Comparison of ENCODE assay signal across 8 cellular contexts in genomic region chr5:149153751-149154610, GRCh38. TPM values are rescaled to one million over a fixed set of nuclear protein-coding genes. Genes with fewer than 3 reads are reported as not detected.
DNase-seq lines count a peak whose midpoint lies in the region; ATAC-seq, FAIRE-seq and TF ChIP-seq lines count a peak whose summit lies in the region.

No MANE protein-coding gene starts in this region.

- no peak overlapping the region for H2AFZ ChIP-seq in astrocyte (ENCODE audit: low read depth, low read length)

- TF ChIP-seq CTCF in AG04449 (IDR thresholded peaks at IDR 0.05; ENCODE audit: insufficient read depth, low read length, missing control alignments), result no peak
- TF ChIP-seq CTCF in astrocyte (IDR thresholded peaks at IDR 0.05; ENCODE audit: insufficient read depth, low read depth, low read length), result no peak

- H3K9me3 Mint-ChIP-seq in astrocyte (ENCODE audit: unreplicated experiment), result no peaks in the 10 kb centered on the region
- no peaks in the 10 kb centered on the region for H3K9me3 Mint-ChIP-seq in CD8-positive, alpha-beta memory T cell

- peak overlapping the region; percentile 50 for H3K27ac ChIP-seq in astrocyte (ENCODE audit: low read depth, low read length)
- no peak overlapping the region for H3K27ac ChIP-seq in CD8-positive, alpha-beta memory T cell (ENCODE audit: low read depth, low read length)

- POLR2A ChIA-PET in AG04449 (lab: Yijun Ruan, JAX), result no interaction called here
- POLR2A ChIA-PET in CD8-positive, alpha-beta memory T cell (lab: Charles Lee), result no interaction called here

- H3K4me2 ChIP-seq in astrocyte (ENCODE audit: low read length), result no peak overlapping the region

- no peaks in the 10 kb centered on the region for H3K36me3 ChIP-seq in astrocyte (ENCODE audit: insufficient read depth, low read length)
- H3K36me3 ChIP-seq in CD8-positive, alpha-beta memory T cell (ENCODE audit: insufficient read depth, low read length), result no peaks in the 10 kb centered on the region

- H3K27me3 Mint-ChIP-seq in astrocyte (ENCODE audit: low read depth, unreplicated experiment), result no peaks in the 10 kb centered on the region
- peaks cover 5 to 20% of the 10 kb centered on the region in 2 donors for H3K27me3 Mint-ChIP-seq in CD8-positive, alpha-beta memory T cell

- peaks cover 27% of the 10 kb centered on the region for H3K4me1 Mint-ChIP-seq in astrocyte (ENCODE audit: low read depth, unreplicated experiment)
- no peaks in the 10 kb centered on the region for H3K4me1 Mint-ChIP-seq in CD8-positive, alpha-beta memory T cell

- no peaks in the 10 kb centered on the region for H3K36me3 Mint-ChIP-seq in astrocyte (ENCODE audit: low read depth, unreplicated experiment)
- H3K36me3 Mint-ChIP-seq in CD8-positive, alpha-beta memory T cell, result no peaks in the 10 kb centered on the region

- H3K4me1 ChIP-seq in astrocyte (ENCODE audit: insufficient read depth, low read length), result peaks cover 25% of the 10 kb centered on the region
- H3K4me1 ChIP-seq in CD8-positive, alpha-beta memory T cell (ENCODE audit: insufficient read depth, low read length), result no peaks in the 10 kb centered on the region

- no peak for ATAC-seq in GM18502 (IDR thresholded peaks at IDR 0.05; ENCODE audit: poor library complexity, unreplicated experiment)
- ATAC-seq in GM18511 (IDR thresholded peaks at IDR 0.05; ENCODE audit: unreplicated experiment), result no peak

- peak overlapping the region; percentile 8 for H3K9ac ChIP-seq in astrocyte (ENCODE audit: low read length)

- FAIRE-seq in astrocyte (lab: Jason Lieb, UNC), result no peak

- H3K27ac Mint-ChIP-seq in astrocyte (ENCODE audit: unreplicated experiment), result peak overlapping the region; percentile 79
- peak overlapping the region in 1 of 8 donors; percentile 51 for H3K27ac Mint-ChIP-seq in CD8-positive, alpha-beta memory T cell

- CTCF ChIA-PET in AG04449 (lab: Yijun Ruan, JAX), result interaction anchor here (0.9 to 11.1 kb wide), 7 partner anchors 13 to 76 kb away, joined by 3 to 150 read pairs (median 3); partner anchors contain the start of gene ABLIM3
- CTCF ChIA-PET in CD8-positive, alpha-beta memory T cell (lab: Charles Lee), result no interaction called here

- H3K4me3 Mint-ChIP-seq in astrocyte (ENCODE audit: unreplicated experiment), result peak overlapping the region; percentile 0
- no peak overlapping the region for H3K4me3 Mint-ChIP-seq in CD8-positive, alpha-beta memory T cell

- peak; percentile 38 for DNase-seq in AG04449 (ENCODE audit: low read depth, low spot score)
- peak; percentile 42 for DNase-seq in NCI-H1436 (lab: John Stamatoyannopoulos, UW)
- peak; percentile 60 for DNase-seq in astrocyte (ENCODE audit: low read depth)
- DNase-seq in left kidney (ENCODE audit: low read depth, low spot score), result peak; percentile 27
- DNase-seq in CD8-positive, alpha-beta memory T cell, result no peak
- no peak for DNase-seq in activated CD8-positive, alpha-beta memory T cell treated with anti-CD3 and anti-CD28 coated beads, Interleukin-2, amount 50 U/mL, for 48 hours

- no peaks in the 10 kb centered on the region for H3K27me3 ChIP-seq in astrocyte (ENCODE audit: insufficient read depth, low read length)
- no peaks in the 10 kb centered on the region for H3K27me3 ChIP-seq in CD8-positive, alpha-beta memory T cell (ENCODE audit: insufficient read depth, low read length, poor library complexity, severe bottlenecking)

- no peaks in the 10 kb centered on the region for H3K9me3 ChIP-seq in astrocyte (ENCODE audit: insufficient read depth, low read depth, low read length)
- H3K9me3 ChIP-seq in CD8-positive, alpha-beta memory T cell (ENCODE audit: low read length), result no peaks in the 10 kb centered on the region

- H3K79me2 ChIP-seq in astrocyte (ENCODE audit: insufficient read depth, low read length), result peaks cover 30% of the 10 kb centered on the region

- H3K4me3 ChIP-seq in AG04449 (ENCODE audit: low read depth, low read length) (no peak overlapping the region), astrocyte (ENCODE audit: insufficient read depth, low read depth, low read length) (no peak overlapping the region)
- H3K4me3 ChIP-seq in CD8-positive, alpha-beta memory T cell (ENCODE audit: low read length), result no peak overlapping the region

- H4K20me1 ChIP-seq in astrocyte (ENCODE audit: insufficient read depth, low read length), result no peaks in the 10 kb centered on the region

RNA-seq across cellular contexts. Expression of gene ABLIM3, which starts 12.7 kb away (rescaled TPM):
- total RNA-seq in astrocyte, result 3.9 and 6.4 TPM in 2 replicates
- total RNA-seq in CD8-positive, alpha-beta memory T cell, result under 1 TPM in 1 of 2 experiments, not detected in 1; 0.09 TPM
- polyA plus RNA-seq in CD8-positive, alpha-beta memory T cell, result not detected

Comparison
In these comparisons a context has a peak if more than half of its experiments do, and no peak if none do; other contexts are left out.
1. DNase-seq: peak in AG04449 (single experiment), NCI-H1436 (single experiment), astrocyte (single experiment) and left kidney (single experiment); none in CD8-positive, alpha-beta memory T cell (0 of 5) and activated CD8-positive, alpha-beta memory T cell treated with anti-CD3 and anti-CD28 coated beads, Interleukin-2, amount 50 U/mL, for 48 hours (single experiment).